ENCODE assay signal across 1 cellular context in genomic region chr2:182715896-182716664, GRCh38.
TF ChIP-seq lines count a peak whose summit lies in the region.

DNAJC10 (plus strand) TSS chr2:182716257; CDS start chr2:182718087, 1,830 bp downstream.

TF ChIP-seq in H1, 55 proteins besides CTCF, POLR2A, EP300 and RAD21:
- peak; percentile 95 for TF ChIP-seq POLR2AphosphoS5 (IDR thresholded peaks at IDR 0.05; ENCODE audit: low read depth, low read length)
- TF ChIP-seq E2F6 (IDR thresholded peaks at IDR 0.05): peak; percentile 62
- TF ChIP-seq TAF7 (optimal IDR thresholded peaks at IDR 0.05; ENCODE audit: borderline replicate concordance, low read depth, low read length): peak; percentile 82
- TF ChIP-seq KDM4A (IDR thresholded peaks at IDR 0.05; ENCODE audit: low read depth, low read length, severe bottlenecking): peak; percentile 80
- no peak for TF ChIP-seq SIX5 (IDR thresholded peaks at IDR 0.05; ENCODE audit: low read depth, low read length)
- TF ChIP-seq RNF2 (IDR thresholded peaks at IDR 0.05; ENCODE audit: borderline replicate concordance, low read depth, low read length, missing control alignments, poor library complexity, severe bottlenecking): no peak
- TF ChIP-seq MAX (IDR thresholded peaks at IDR 0.05): peak; percentile 91
- TF ChIP-seq SP4 (IDR thresholded peaks at IDR 0.05; ENCODE audit: low read length): no peak
- no peak for TF ChIP-seq BRCA1 (IDR thresholded peaks at IDR 0.05; ENCODE audit: low read depth, low read length)
- TF ChIP-seq CHD7 (IDR thresholded peaks at IDR 0.05; ENCODE audit: insufficient replicate concordance, low read length): no peak
- TF ChIP-seq RXRA (IDR thresholded peaks at IDR 0.05; ENCODE audit: insufficient read depth, low read depth, low read length): no peak
- 0 out of 2 replicates have a peak, but pooled peaks have one; percentile 22 for TF ChIP-seq EGR1 (IDR thresholded peaks at IDR 0.05; ENCODE audit: borderline replicate concordance, low read depth, low read length)
- TF ChIP-seq KDM5A (IDR thresholded peaks at IDR 0.05; ENCODE audit: low read length): no peak
- TF ChIP-seq CBX5 (IDR thresholded peaks at IDR 0.05; ENCODE audit: low read depth, low read length): no peak
- peak; percentile 17; the same call in 1 of the 2 replicates for TF ChIP-seq YY1 (IDR thresholded peaks at IDR 0.05; ENCODE audit: low read depth, low read length)
- TF ChIP-seq TAF1 (IDR thresholded peaks at IDR 0.05; ENCODE audit: low read depth, low read length): peak; percentile 90
- no peak for TF ChIP-seq USF2 (IDR thresholded peaks at IDR 0.05; ENCODE audit: low read length)
- no peak for TF ChIP-seq SP2 (IDR thresholded peaks at IDR 0.05; ENCODE audit: low read length)
- no peak for TF ChIP-seq SRF (IDR thresholded peaks at IDR 0.05; ENCODE audit: low read depth, low read length)
- TF ChIP-seq CEBPB (IDR thresholded peaks at IDR 0.05; ENCODE audit: low read depth, low read length): no peak
- peak; percentile 97 for TF ChIP-seq PHF8 (conservative IDR thresholded peaks at IDR 0.05; ENCODE audit: low read depth, low read length)
- no peak for TF ChIP-seq JUN (IDR thresholded peaks at IDR 0.05; ENCODE audit: low read depth, low read length)
- no peak for TF ChIP-seq CTBP2 (IDR thresholded peaks at IDR 0.05; ENCODE audit: borderline replicate concordance, insufficient read depth, insufficient read length, low read length)
- peak; percentile 47 to 78; a peak in 2 of 4 replicates for TF ChIP-seq SIN3A (conservative IDR thresholded peaks at IDR 0.05 in 1 of 2, IDR thresholded peaks at IDR 0.05 in 1 of 2; ENCODE audit: low read depth in 1 of 2, low read length in 2 of 2)
- no peak for TF ChIP-seq ZNF274 (IDR thresholded peaks at IDR 0.05; ENCODE audit: borderline replicate concordance, extremely low read depth, low read length)
- TF ChIP-seq JUND (IDR thresholded peaks at IDR 0.05; ENCODE audit: low read length): no peak
- TF ChIP-seq SP1 (IDR thresholded peaks at IDR 0.05; ENCODE audit: low read depth, low read length): 0 out of 2 replicates have a peak, but pooled peaks have one; percentile 16
- no peak for TF ChIP-seq BCL11A (IDR thresholded peaks at IDR 0.05; ENCODE audit: low read depth in 2 of 2, low read length in 2 of 2)
- TF ChIP-seq SIRT6 (IDR thresholded peaks at IDR 0.05; ENCODE audit: low read length): no peak
- TF ChIP-seq GABPA (IDR thresholded peaks at IDR 0.05; ENCODE audit: borderline replicate concordance, insufficient read depth, low read length): no peak
- TF ChIP-seq BACH1 (IDR thresholded peaks at IDR 0.05; ENCODE audit: low read length): no peak; the same call in 1 of the 2 replicates
- TF ChIP-seq FOSL1 (IDR thresholded peaks at IDR 0.05; ENCODE audit: insufficient read depth, low read depth, low read length): no peak
- TF ChIP-seq CBX8 (IDR thresholded peaks at IDR 0.05; ENCODE audit: borderline replicate concordance, low read depth, low read length): no peak
- no peak for TF ChIP-seq POU5F1 (IDR thresholded peaks at IDR 0.05; ENCODE audit: low read depth, low read length)
- TF ChIP-seq RFX5 (IDR thresholded peaks at IDR 0.05; ENCODE audit: borderline replicate concordance, low read depth, low read length): no peak
- no peak for TF ChIP-seq KDM1A (IDR thresholded peaks at IDR 0.05; ENCODE audit: borderline replicate concordance, low read length)
- TF ChIP-seq MAFK (IDR thresholded peaks at IDR 0.05; ENCODE audit: low read depth, low read length): no peak
- peak; percentile 68; the same call in 1 of the 2 replicates for TF ChIP-seq TBP (IDR thresholded peaks at IDR 0.05; ENCODE audit: low read depth, low read length)
- TF ChIP-seq TEAD4 (IDR thresholded peaks at IDR 0.05; ENCODE audit: low read depth, low read length): no peak; the same call in 1 of the 2 replicates
- no peak for TF ChIP-seq CHD2 (IDR thresholded peaks at IDR 0.05; ENCODE audit: low read length)
- no peak for TF ChIP-seq SUZ12 (IDR thresholded peaks at IDR 0.05; ENCODE audit: low read length)
- no peak for TF ChIP-seq NRF1 (IDR thresholded peaks at IDR 0.05; ENCODE audit: low read depth, low read length)
- TF ChIP-seq ATF2 (IDR thresholded peaks at IDR 0.05; ENCODE audit: low read length): no peak
- no peak for TF ChIP-seq SAP30 (IDR thresholded peaks at IDR 0.05; ENCODE audit: insufficient read depth, insufficient replicate concordance, low read length)
- TF ChIP-seq ATF3 (IDR thresholded peaks at IDR 0.05; ENCODE audit: insufficient read depth, low read depth, low read length): no peak
- no peak for TF ChIP-seq HDAC6 (IDR thresholded peaks at IDR 0.05; ENCODE audit: low read depth, low read length)
- peak; percentile 77 for TF ChIP-seq CREB1 (IDR thresholded peaks at IDR 0.05)
- no peak for TF ChIP-seq CHD1 (IDR thresholded peaks at IDR 0.05; ENCODE audit: low read depth, low read length)
- peak; percentile 98 for TF ChIP-seq ASH2L (IDR thresholded peaks at IDR 0.05; ENCODE audit: low read length)
- no peak for TF ChIP-seq NANOG (IDR thresholded peaks at IDR 0.05; ENCODE audit: insufficient read depth, low read depth, low read length, poor library complexity, severe bottlenecking)
- TF ChIP-seq RBBP5 (IDR thresholded peaks at IDR 0.05; ENCODE audit: borderline replicate concordance, low read depth, low read length): no peak; the same call in none of the 2 replicates
- TF ChIP-seq EZH2 (IDR thresholded peaks at IDR 0.05; ENCODE audit: low read depth, low read length, severe bottlenecking): no peak
- no peak for TF ChIP-seq TCF12 (IDR thresholded peaks at IDR 0.05; ENCODE audit: low read depth, low read length)
- 0 out of 2 replicates have a peak, but pooled peaks have one; percentile 34 for TF ChIP-seq GTF2F1 (IDR thresholded peaks at IDR 0.05; ENCODE audit: borderline replicate concordance, low read depth, low read length)
- TF ChIP-seq HDAC2 (IDR thresholded peaks at IDR 0.05; ENCODE audit: borderline replicate concordance in 1 of 2, low read depth in 2 of 2, low read length in 2 of 2): peak in 1 of 2 experiments; percentile 88; a peak in 2 of 4 replicates
